12 cellular contexts compared by ENCODE assay signal in genomic region chr2:197673606-197674005, GRCh38.
DNase-seq lines count a peak whose midpoint lies in the region; ATAC-seq and TF ChIP-seq lines count a peak whose summit lies in the region.
"Had no signal": no experiment of that assay in that cellular context is flagged by ENCODE, and none has a peak within 500 bp of the region (broad histone marks: within the 10 kb centered on the region; RNA-seq: fewer than 3 reads in every experiment).

No MANE protein-coding gene starts in this region.

- DNase-seq in AG04449 (ENCODE audit: low read depth, low spot score), result no peak
- DNase-seq in astrocyte of the spinal cord (ENCODE audit: low read depth, low spot score), result no peak
- no peak for DNase-seq in stimulated activated naive CD4-positive, alpha-beta T cell treated with Interleukin-2 at 50 U/mL for 16 hours (lab: John Stamatoyannopoulos, UW)
- no peak for DNase-seq in Kasumi-1 (lab: John Stamatoyannopoulos, UW)
- DNase-seq: activated CD8-positive, alpha-beta memory T cell treated with anti-CD3 and anti-CD28 coated beads for 24 hours; cerebellar nuclear complex had no signal

- ATAC-seq in HG03565 (IDR thresholded peaks at IDR 0.05; ENCODE audit: unreplicated experiment) (no peak), GM21717 (IDR thresholded peaks at IDR 0.05; ENCODE audit: unreplicated experiment) (no peak)
- ATAC-seq: esophagus mucosa, HCT116 had no signal

- H3K36me3 ChIP-seq in rectal smooth muscle tissue (ENCODE audit: control insufficient read depth, insufficient read depth, low read length), result no peaks in the 10 kb centered on the region

- CTCF ChIA-PET in AG04449 (lab: Yijun Ruan, JAX), result interaction anchor here (1.1 kb wide), 1 partner anchor 33 kb away, joined by 3 read pairs; no protein-coding TSS in a partner anchor

- no peaks in the 10 kb centered on the region for H3K27me3 ChIP-seq in layer of hippocampus (ENCODE audit: control insufficient read depth, insufficient read depth, low read length)
- no peaks in the 10 kb centered on the region for H3K27me3 ChIP-seq in rectal smooth muscle tissue (ENCODE audit: control insufficient read depth, insufficient read depth, low read length)

- TF ChIP-seq CTCF in AG04449 (IDR thresholded peaks at IDR 0.05; ENCODE audit: insufficient read depth, low read length, missing control alignments) (no peak), astrocyte of the spinal cord (IDR thresholded peaks at IDR 0.05; ENCODE audit: low read depth, low read length) (no peak)

- H3K27ac ChIP-seq in layer of hippocampus (ENCODE audit: low read depth, low read length) (peak overlapping the region; percentile 93), rectal smooth muscle tissue (ENCODE audit: low read depth, low read length) (no peak overlapping the region)

- H3K4me3 ChIP-seq in AG04449 (ENCODE audit: low read depth, low read length) (peak overlapping the region; percentile 59), astrocyte of the spinal cord (ENCODE audit: low read depth, low read length) (peak overlapping the region; percentile 62), rectal smooth muscle tissue (ENCODE audit: low read length) (peak overlapping the region; percentile 39)

- POLR2A ChIA-PET in AG04449 (lab: Yijun Ruan, JAX), result no interaction called here

- in situ Hi-C loops in astrocyte of the spinal cord (cut with HindIII; ENCODE audit: low sequenced_read_pairs), result no loop called here

- no peak overlapping the region for H3K9ac ChIP-seq in rectal smooth muscle tissue (ENCODE audit: low read length)

- no peaks in the 10 kb centered on the region for H3K4me1 ChIP-seq in rectal smooth muscle tissue (ENCODE audit: control insufficient read depth, insufficient read depth, low read length)
